Comparison of ENCODE assay signal across 11 cellular contexts in the genomic region with DNA sequence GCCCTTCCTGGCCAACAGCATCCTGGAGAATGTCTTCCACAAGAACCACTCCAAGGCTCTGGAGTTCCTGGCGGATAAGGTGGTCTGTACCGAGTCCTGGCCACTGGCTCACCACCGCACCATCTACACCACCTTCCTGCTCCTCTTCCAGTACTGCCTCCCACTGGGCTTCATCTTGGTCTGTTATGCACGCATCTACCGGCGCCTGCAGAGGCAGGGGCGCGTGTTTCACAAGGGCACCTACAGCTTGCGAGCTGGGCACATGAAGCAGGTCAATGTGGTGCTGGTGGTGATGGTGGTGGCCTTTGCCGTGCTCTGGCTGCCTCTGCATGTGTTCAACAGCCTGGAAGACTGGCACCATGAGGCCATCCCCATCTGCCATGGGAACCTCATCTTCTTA. TPM values are rescaled to one million over a fixed set of nuclear protein-coding genes. Genes with fewer than 3 reads are reported as not detected.
"Had no signal": no experiment of that assay in that cellular context is flagged by ENCODE, and none has a peak within 500 bp of the region (broad histone marks: within the 10 kb centered on the region; RNA-seq: fewer than 3 reads in every experiment).

No MANE protein-coding gene starts in this region.

RNA-seq across cellular contexts. Expression of a gene that starts 4.0 kb away (rescaled TPM):
- total RNA-seq: dermis blood vessel endothelial cell, endothelial cell of umbilical vein, epithelial cell of proximal tubule, esophagus squamous epithelium, gastrocnemius medialis, heart right ventricle, kidney epithelial cell, left ventricle myocardium inferior, liver, mammary epithelial cell, mononuclear cell had no signal
- polyA plus RNA-seq: endothelial cell of umbilical vein, heart right ventricle, liver had no signal
